In the genomic region with DNA sequence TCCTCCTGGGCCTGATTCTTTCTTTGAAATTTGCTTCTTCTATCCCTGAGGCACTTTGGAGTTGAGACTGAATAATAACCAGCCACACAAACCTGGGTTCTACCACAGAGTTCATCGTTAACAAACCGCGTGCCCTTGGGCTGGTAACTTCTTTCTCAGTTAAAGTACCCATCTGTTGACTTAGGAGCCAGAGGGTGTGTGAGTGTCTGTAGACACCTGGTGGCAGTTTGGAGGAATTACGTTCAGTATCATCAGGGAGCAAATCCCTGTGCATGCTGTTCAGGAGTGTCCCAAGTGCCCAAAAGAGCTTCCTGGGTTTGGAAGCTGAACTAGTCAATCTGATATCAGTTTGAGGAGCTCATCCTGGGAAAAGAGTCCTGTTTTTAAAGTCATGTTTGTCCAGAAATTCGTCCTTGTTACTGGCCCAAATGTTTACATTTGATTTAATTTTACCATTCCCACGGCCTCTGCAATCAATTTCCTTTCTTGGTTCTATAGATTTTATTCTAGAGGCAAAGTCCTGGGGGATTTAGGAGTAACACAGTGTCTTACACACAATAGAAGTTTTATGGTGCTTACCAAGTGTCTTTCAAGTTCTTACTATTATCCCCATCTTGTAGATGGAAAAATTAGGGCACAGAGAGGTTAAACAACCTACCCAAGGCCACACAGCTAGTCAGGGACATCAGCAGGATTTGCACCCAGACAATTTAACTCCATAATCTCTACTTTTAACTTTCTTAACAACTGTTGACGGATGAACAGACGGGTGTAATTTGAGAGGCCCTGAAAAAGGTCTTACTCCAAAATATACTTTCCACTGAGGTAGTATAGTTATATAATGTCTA, we compare ENCODE assay signal across 2 cellular contexts.
A peak's percentile ranks its signal among the peaks of the same experiment; 100 is the strongest.
TF ChIP-seq lines count a peak whose summit lies in the region.

No MANE protein-coding gene starts in this region.

TF ChIP-seq in SK-N-SH treated with all-trans-retinoic acid at 6 μM for 48 hours, 23 proteins besides CTCF, POLR2A, EP300 and RAD21 (continued from another document):
- TF ChIP-seq TCF4 (CRISPR knock-in tag; IDR thresholded peaks at IDR 0.05; ENCODE audit: borderline replicate concordance): no peak
- TF ChIP-seq, protein P1, sequence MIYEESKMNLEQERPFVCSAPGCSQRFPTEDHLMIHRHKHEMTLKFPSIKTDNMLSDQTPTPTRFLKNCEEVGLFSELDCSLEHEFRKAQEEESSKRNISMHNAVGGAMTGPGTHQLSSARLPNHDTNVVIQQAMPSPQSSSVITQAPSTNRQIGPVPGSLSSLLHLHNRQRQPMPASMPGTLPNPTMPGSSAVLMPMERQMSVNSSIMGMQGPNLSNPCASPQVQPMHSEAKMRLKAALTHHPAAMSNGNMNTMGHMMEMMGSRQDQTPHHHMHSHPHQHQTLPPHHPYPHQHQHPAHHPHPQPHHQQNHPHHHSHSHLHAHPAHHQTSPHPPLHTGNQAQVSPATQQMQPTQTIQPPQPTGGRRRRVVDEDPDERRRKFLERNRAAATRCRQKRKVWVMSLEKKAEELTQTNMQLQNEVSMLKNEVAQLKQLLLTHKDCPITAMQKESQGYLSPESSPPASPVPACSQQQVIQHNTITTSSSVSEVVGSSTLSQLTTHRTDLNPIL (CRISPR knock-in tag; IDR thresholded peaks at IDR 0.05; ENCODE audit: low read depth): no peak

TF ChIP-seq in K562, 482 proteins besides CTCF, POLR2A, EP300 and RAD21 (continued from another document):
- TF ChIP-seq, protein P2, sequence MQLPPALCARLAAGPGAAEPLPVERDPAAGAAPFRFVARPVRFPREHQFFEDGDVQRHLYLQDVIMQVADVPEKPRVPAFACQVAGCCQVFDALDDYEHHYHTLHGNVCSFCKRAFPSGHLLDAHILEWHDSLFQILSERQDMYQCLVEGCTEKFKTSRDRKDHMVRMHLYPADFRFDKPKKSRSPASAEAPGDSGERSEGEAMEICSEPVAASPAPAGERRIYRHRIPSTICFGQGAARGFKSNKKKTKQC (CRISPR knock-in tag; IDR thresholded peaks at IDR 0.05): no peak
- no peak for TF ChIP-seq ZNF23 (CRISPR knock-in tag; IDR thresholded peaks at IDR 0.05)
- TF ChIP-seq, protein P3, sequence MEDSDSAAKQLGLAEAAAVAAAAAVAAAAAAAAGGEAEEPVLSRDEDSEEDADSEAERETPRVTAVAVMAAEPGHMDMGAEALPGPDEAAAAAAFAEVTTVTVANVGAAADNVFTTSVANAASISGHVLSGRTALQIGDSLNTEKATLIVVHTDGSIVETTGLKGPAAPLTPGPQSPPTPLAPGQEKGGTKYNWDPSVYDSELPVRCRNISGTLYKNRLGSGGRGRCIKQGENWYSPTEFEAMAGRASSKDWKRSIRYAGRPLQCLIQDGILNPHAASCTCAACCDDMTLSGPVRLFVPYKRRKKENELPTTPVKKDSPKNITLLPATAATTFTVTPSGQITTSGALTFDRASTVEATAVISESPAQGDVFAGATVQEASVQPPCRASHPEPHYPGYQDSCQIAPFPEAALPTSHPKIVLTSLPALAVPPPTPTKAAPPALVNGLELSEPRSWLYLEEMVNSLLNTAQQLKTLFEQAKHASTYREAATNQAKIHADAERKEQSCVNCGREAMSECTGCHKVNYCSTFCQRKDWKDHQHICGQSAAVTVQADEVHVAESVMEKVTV (CRISPR knock-in tag; IDR thresholded peaks at IDR 0.05): peak; percentile 74
- TF ChIP-seq, protein P4, sequence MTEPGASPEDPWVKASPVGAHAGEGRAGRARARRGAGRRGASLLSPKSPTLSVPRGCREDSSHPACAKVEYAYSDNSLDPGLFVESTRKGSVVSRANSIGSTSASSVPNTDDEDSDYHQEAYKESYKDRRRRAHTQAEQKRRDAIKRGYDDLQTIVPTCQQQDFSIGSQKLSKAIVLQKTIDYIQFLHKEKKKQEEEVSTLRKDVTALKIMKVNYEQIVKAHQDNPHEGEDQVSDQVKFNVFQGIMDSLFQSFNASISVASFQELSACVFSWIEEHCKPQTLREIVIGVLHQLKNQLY (CRISPR knock-in tag; conservative IDR thresholded peaks at IDR 0.05): no peak
- TF ChIP-seq SRSF9 (IDR thresholded peaks at IDR 0.05; ENCODE audit: borderline replicate concordance, low read depth, low read length): no peak
- no peak for TF ChIP-seq GABPA (tag; conservative IDR thresholded peaks at IDR 0.05; ENCODE audit: low read depth)
- 0 out of 4 replicates have a peak, but pooled peaks of 1 of the 2 experiments have one; percentile 25 for TF ChIP-seq MAZ (CRISPR knock-in tag; conservative IDR thresholded peaks at IDR 0.05 in 1 of 2, IDR thresholded peaks at IDR 0.05 in 1 of 2)
- TF ChIP-seq, protein P5, sequence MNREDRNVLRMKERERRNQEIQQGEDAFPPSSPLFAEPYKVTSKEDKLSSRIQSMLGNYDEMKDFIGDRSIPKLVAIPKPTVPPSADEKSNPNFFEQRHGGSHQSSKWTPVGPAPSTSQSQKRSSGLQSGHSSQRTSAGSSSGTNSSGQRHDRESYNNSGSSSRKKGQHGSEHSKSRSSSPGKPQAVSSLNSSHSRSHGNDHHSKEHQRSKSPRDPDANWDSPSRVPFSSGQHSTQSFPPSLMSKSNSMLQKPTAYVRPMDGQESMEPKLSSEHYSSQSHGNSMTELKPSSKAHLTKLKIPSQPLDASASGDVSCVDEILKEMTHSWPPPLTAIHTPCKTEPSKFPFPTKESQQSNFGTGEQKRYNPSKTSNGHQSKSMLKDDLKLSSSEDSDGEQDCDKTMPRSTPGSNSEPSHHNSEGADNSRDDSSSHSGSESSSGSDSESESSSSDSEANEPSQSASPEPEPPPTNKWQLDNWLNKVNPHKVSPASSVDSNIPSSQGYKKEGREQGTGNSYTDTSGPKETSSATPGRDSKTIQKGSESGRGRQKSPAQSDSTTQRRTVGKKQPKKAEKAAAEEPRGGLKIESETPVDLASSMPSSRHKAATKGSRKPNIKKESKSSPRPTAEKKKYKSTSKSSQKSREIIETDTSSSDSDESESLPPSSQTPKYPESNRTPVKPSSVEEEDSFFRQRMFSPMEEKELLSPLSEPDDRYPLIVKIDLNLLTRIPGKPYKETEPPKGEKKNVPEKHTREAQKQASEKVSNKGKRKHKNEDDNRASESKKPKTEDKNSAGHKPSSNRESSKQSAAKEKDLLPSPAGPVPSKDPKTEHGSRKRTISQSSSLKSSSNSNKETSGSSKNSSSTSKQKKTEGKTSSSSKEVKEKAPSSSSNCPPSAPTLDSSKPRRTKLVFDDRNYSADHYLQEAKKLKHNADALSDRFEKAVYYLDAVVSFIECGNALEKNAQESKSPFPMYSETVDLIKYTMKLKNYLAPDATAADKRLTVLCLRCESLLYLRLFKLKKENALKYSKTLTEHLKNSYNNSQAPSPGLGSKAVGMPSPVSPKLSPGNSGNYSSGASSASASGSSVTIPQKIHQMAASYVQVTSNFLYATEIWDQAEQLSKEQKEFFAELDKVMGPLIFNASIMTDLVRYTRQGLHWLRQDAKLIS (CRISPR knock-in tag; IDR thresholded peaks at IDR 0.05): no peak
- TF ChIP-seq NONO (IDR thresholded peaks at IDR 0.05; ENCODE audit: low read depth in 2 of 2, low read length in 1 of 2): no peak
- TF ChIP-seq KAT7 (CRISPR knock-in tag; IDR thresholded peaks at IDR 0.05; ENCODE audit: borderline replicate concordance): no peak
- TF ChIP-seq, protein P6, sequence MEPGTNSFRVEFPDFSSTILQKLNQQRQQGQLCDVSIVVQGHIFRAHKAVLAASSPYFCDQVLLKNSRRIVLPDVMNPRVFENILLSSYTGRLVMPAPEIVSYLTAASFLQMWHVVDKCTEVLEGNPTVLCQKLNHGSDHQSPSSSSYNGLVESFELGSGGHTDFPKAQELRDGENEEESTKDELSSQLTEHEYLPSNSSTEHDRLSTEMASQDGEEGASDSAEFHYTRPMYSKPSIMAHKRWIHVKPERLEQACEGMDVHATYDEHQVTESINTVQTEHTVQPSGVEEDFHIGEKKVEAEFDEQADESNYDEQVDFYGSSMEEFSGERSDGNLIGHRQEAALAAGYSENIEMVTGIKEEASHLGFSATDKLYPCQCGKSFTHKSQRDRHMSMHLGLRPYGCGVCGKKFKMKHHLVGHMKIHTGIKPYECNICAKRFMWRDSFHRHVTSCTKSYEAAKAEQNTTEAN (CRISPR knock-in tag; IDR thresholded peaks at IDR 0.05): no peak
- TF ChIP-seq POLR2AphosphoS2 (IDR thresholded peaks at IDR 0.05; ENCODE audit: low read length): no peak
- TF ChIP-seq ETV5 (CRISPR knock-in tag; IDR thresholded peaks at IDR 0.05; ENCODE audit: low read depth): no peak
- TF ChIP-seq POLR2G (IDR thresholded peaks at IDR 0.05; ENCODE audit: low read depth, low read length): no peak
- TF ChIP-seq, protein P7, sequence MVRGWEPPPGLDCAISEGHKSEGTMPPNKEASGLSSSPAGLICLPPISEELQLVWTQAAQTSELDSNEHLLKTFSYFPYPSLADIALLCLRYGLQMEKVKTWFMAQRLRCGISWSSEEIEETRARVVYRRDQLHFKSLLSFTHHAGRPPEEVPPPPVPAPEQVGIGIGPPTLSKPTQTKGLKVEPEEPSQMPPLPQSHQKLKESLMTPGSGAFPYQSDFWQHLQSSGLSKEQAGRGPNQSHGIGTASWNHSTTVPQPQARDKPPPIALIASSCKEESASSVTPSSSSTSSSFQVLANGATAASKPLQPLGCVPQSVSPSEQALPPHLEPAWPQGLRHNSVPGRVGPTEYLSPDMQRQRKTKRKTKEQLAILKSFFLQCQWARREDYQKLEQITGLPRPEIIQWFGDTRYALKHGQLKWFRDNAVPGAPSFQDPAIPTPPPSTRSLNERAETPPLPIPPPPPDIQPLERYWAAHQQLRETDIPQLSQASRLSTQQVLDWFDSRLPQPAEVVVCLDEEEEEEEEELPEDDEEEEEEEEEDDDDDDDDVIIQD (CRISPR knock-in tag; IDR thresholded peaks at IDR 0.05): no peak
- peak; percentile 33; the same call in 1 of the 2 replicates for TF ChIP-seq STAG1 (CRISPR knock-in tag; IDR thresholded peaks at IDR 0.05; ENCODE audit: borderline replicate concordance)
- no peak for TF ChIP-seq XRCC4 (IDR thresholded peaks at IDR 0.05; ENCODE audit: extremely low read depth, insufficient read depth, insufficient read length)
- 0 out of 2 replicates have a peak, but pooled peaks have one; percentile 23 for TF ChIP-seq JUND (IDR thresholded peaks at IDR 0.05; ENCODE audit: borderline replicate concordance, low read depth, low read length)
- TF ChIP-seq JUND (tag; IDR thresholded peaks at IDR 0.05; ENCODE audit: borderline replicate concordance, low read depth, low read length): no peak
- TF ChIP-seq SETDB1 (IDR thresholded peaks at IDR 0.05; ENCODE audit: low read length): no peak
- TF ChIP-seq ASH1L (IDR thresholded peaks at IDR 0.05; ENCODE audit: borderline replicate concordance, low read depth, partially characterized antibody): no peak
- no peak for TF ChIP-seq MAFG (tag; conservative IDR thresholded peaks at IDR 0.05)
- TF ChIP-seq CHD1 (IDR thresholded peaks at IDR 0.05; ENCODE audit: low read length): no peak
- no peak for TF ChIP-seq TEAD2 (tag; IDR thresholded peaks at IDR 0.05)
- TF ChIP-seq ZNF133 (CRISPR knock-in tag; IDR thresholded peaks at IDR 0.05): no peak
- peak in 1 of 2 experiments; percentile 65; a peak in 1 of 4 replicates for TF ChIP-seq FOXA3 (CRISPR knock-in tag; conservative IDR thresholded peaks at IDR 0.05 in 1 of 2, IDR thresholded peaks at IDR 0.05 in 1 of 2)
- TF ChIP-seq RBM25 (IDR thresholded peaks at IDR 0.05; ENCODE audit: low read depth, low read length, severe bottlenecking): peak; percentile 94
- peak; percentile 70 for TF ChIP-seq ZFP36 (IDR thresholded peaks at IDR 0.05; ENCODE audit: low read depth, low read length, partially characterized antibody)
- no peak for TF ChIP-seq CBFB (CRISPR knock-in tag; IDR thresholded peaks at IDR 0.05)
- TF ChIP-seq, protein P8, sequence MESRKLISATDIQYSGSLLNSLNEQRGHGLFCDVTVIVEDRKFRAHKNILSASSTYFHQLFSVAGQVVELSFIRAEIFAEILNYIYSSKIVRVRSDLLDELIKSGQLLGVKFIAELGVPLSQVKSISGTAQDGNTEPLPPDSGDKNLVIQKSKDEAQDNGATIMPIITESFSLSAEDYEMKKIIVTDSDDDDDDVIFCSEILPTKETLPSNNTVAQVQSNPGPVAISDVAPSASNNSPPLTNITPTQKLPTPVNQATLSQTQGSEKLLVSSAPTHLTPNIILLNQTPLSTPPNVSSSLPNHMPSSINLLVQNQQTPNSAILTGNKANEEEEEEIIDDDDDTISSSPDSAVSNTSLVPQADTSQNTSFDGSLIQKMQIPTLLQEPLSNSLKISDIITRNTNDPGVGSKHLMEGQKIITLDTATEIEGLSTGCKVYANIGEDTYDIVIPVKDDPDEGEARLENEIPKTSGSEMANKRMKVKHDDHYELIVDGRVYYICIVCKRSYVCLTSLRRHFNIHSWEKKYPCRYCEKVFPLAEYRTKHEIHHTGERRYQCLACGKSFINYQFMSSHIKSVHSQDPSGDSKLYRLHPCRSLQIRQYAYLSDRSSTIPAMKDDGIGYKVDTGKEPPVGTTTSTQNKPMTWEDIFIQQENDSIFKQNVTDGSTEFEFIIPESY (CRISPR knock-in tag; IDR thresholded peaks at IDR 0.05): no peak
- TF ChIP-seq ETS2 (tag; IDR thresholded peaks at IDR 0.05; ENCODE audit: borderline replicate concordance, poor library complexity, severe bottlenecking): no peak
- no peak for TF ChIP-seq ZNF224 (CRISPR knock-in tag; IDR thresholded peaks at IDR 0.05)
- TF ChIP-seq TCFL5 (CRISPR knock-in tag; conservative IDR thresholded peaks at IDR 0.05): no peak
- TF ChIP-seq ZNF586 (CRISPR knock-in tag; conservative IDR thresholded peaks at IDR 0.05): no peak
- TF ChIP-seq SREBF1 (IDR thresholded peaks at IDR 0.05; ENCODE audit: borderline replicate concordance, low read depth, low read length): no peak
- TF ChIP-seq MTF1 (CRISPR knock-in tag; IDR thresholded peaks at IDR 0.05; ENCODE audit: borderline replicate concordance): no peak
- TF ChIP-seq SMC3 (conservative IDR thresholded peaks at IDR 0.05; ENCODE audit: insufficient read depth, low read depth, low read length): peak; percentile 87
TF ChIP-seq in K562: peak in this region for 9.
